ENCODE assay signal across 8 cellular contexts in genomic region chr6:166258854-166259276, GRCh38. TPM values are rescaled to one million over a fixed set of nuclear protein-coding genes. Genes with fewer than 3 reads are reported as not detected.
DNase-seq lines count a peak whose midpoint lies in the region; ATAC-seq, FAIRE-seq and TF ChIP-seq lines count a peak whose summit lies in the region.

No MANE protein-coding gene starts in this region.

- peaks cover 52% of the 10 kb centered on the region for H3K27me3 Mint-ChIP-seq in progenitor cell of endocrine pancreas

- peak; percentile 66 for ATAC-seq in GM19035 (IDR thresholded peaks at IDR 0.05; ENCODE audit: unreplicated experiment)
- ATAC-seq in HG03135 (IDR thresholded peaks at IDR 0.05; ENCODE audit: unreplicated experiment), result peak; percentile 68
- peak; percentile 85 for ATAC-seq in upper lobe of right lung

- intact Hi-C loops in left ventricle myocardium inferior (cut with micrococcal nuclease), result no loop called here
- intact Hi-C loops in upper lobe of right lung (cut with DNase I), result no loop called here

- H3K36me3 ChIP-seq in left ventricle myocardium inferior (no peaks in the 10 kb centered on the region), upper lobe of right lung (no peaks in the 10 kb centered on the region)

- peaks cover 4% of the 10 kb centered on the region for H3K4me1 ChIP-seq in left ventricle myocardium inferior
- H3K4me1 ChIP-seq in upper lobe of right lung, result peaks cover 15% of the 10 kb centered on the region

- H3K4me1 Mint-ChIP-seq in progenitor cell of endocrine pancreas (ENCODE audit: low read depth), result no peaks in the 10 kb centered on the region

- TF ChIP-seq CTCF in left ventricle myocardium inferior (IDR thresholded peaks at IDR 0.05; ENCODE audit: borderline replicate concordance), result no peak
- TF ChIP-seq CTCF in upper lobe of right lung (IDR thresholded peaks at IDR 0.05), result no peak
- TF ChIP-seq CTCF in progenitor cell of endocrine pancreas (IDR thresholded peaks at IDR 0.05; ENCODE audit: unreplicated experiment), result no peak

- H3K4me3 ChIP-seq in left ventricle myocardium inferior (no peak overlapping the region), upper lobe of right lung (no peak overlapping the region)

- no peaks in the 10 kb centered on the region for H3K9me3 Mint-ChIP-seq in progenitor cell of endocrine pancreas (ENCODE audit: low read depth)

- H3K27ac ChIP-seq in left ventricle myocardium inferior (replicated peaks), result peak overlapping the region; percentile 33
- peak overlapping the region; percentile 79 for H3K27ac ChIP-seq in upper lobe of right lung

- H3K36me3 Mint-ChIP-seq in progenitor cell of endocrine pancreas (ENCODE audit: insufficient read depth), result no peaks in the 10 kb centered on the region

- H3K4me3 Mint-ChIP-seq in progenitor cell of endocrine pancreas (ENCODE audit: low read depth), result no peak overlapping the region

- H3K27me3 ChIP-seq in left ventricle myocardium inferior (ENCODE audit: low read depth) (peaks cover 54% of the 10 kb centered on the region), upper lobe of right lung (peaks cover 2% of the 10 kb centered on the region)

- H3K9me3 ChIP-seq in left ventricle myocardium inferior (replicated peaks), result no peaks in the 10 kb centered on the region
- H3K9me3 ChIP-seq in upper lobe of right lung, result no peaks in the 10 kb centered on the region

- FAIRE-seq in frontal cortex (lab: Jason Lieb, UNC), result no peak

- DNase-seq in T-helper 2 cell (peak in 4 of 5 experiments; percentile 19 to 70 (median 26)), left ventricle myocardium inferior (no peak), upper lobe of right lung (peak; percentile 77), progenitor cell of endocrine pancreas (ENCODE audit: low spot score, unreplicated experiment) (no peak), frontal cortex (ENCODE audit: low spot score in 2 of 2) (no peak), DMS153 treated with DMSO at 0.1 percent for 48 hours (lab: John Stamatoyannopoulos, UW; ENCODE audit: unreplicated experiment) (no peak)

- H3K27ac Mint-ChIP-seq in progenitor cell of endocrine pancreas, result no peak overlapping the region

RNA-seq across cellular contexts. Expression of gene PRR18, which starts 49.3 kb away (rescaled TPM):
- total RNA-seq in left ventricle myocardium inferior, result not detected
- not detected for total RNA-seq in upper lobe of right lung
- total RNA-seq in progenitor cell of endocrine pancreas, result 0.60 and 0.93 TPM in 2 replicates
- under 0.01 TPM for total RNA-seq in frontal cortex

Comparison
In these comparisons a context has a peak if more than half of its experiments do, and no peak if none do; other contexts are left out.
1. DNase-seq: peak in T-helper 2 cell (4 of 5) and upper lobe of right lung (single experiment); none in left ventricle myocardium inferior (single experiment), progenitor cell of endocrine pancreas (single experiment), frontal cortex (0 of 2) and DMS153 treated with DMSO at 0.1 percent for 48 hours (single experiment).
2. Peak in every context shown above with its lines, with median percentiles within 50 percentile points of each other: ATAC-seq.